In the genomic region with DNA sequence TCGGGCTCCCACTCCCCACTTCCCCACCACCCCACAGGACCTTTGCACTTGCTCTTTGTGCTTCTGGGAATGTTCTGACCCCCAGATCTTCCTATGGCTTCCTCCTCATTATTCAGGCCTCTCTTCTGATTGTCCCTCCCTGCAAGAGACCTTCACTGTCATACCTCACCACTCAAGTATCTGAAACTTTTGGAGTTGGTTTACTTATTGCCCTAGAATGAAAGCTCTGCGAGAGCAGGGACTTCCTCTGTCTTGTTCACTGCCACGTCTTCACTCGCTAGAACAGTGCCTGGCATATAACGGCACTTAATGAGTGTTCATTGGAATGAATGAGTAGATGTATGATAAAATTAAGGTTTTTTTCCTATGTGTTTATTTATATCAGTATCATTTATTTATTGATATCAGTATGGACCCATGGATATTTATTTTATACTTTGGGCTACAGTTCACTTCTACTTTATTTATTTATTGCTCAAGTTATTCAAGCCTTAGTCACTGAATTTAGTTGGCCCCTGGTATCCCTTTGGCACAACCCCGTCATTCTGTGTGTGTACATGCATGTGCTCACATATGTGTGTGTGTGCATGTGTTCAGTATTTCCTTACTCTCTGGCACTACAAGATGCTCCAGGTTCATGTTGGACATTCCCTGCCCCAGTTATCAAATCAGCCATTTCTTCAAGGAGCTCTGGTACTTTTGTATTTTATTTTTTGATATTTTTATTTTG, we compare ENCODE assay signal across 31 cellular contexts.
"Had no signal": no experiment of that assay in that cellular context is flagged by ENCODE, and none has a peak within 500 bp of the region (broad histone marks: within the 10 kb centered on the region; RNA-seq: fewer than 3 reads in every experiment).

No MANE protein-coding gene starts in this region.

- H3K4me2 ChIP-seq: smooth muscle cell had no signal

- H3K36me3 Mint-ChIP-seq: activated CD4-positive, alpha-beta memory T cell treated with anti-CD3 and anti-CD28 coated beads for 36 hours; activated naive CD4-positive, alpha-beta T cell treated with anti-CD3 and anti-CD28 coated beads, Interleukin-2, amount 10 ng/mL, durations not matched to agents 7 days and 5 days; activated naive CD8-positive, alpha-beta T cell treated with anti-CD3 and anti-CD28 coated beads, Interleukin-2, amount 10 ng/mL, durations not matched to agents 7 days and 5 days; stimulated activated naive B cell treated with anti-CD40 and anti-IgM and Interleukin-4, amounts not matched to agents 10 μg/mL and 1 μg/mL and 100 μg/mL, for 72 hours had no signal

- H3K4me3 Mint-ChIP-seq: activated CD4-positive, alpha-beta memory T cell treated with anti-CD3 and anti-CD28 coated beads for 36 hours; activated CD4-positive, alpha-beta T cell treated with anti-CD3 and anti-CD28 coated beads, Interleukin-2, amount 10 ng/mL, durations not matched to agents 24 days and 14 days; activated naive CD4-positive, alpha-beta T cell treated with anti-CD3 and anti-CD28 coated beads, Interleukin-2, amount 10 ng/mL, durations not matched to agents 7 days and 5 days; activated naive CD8-positive, alpha-beta T cell treated with anti-CD3 and anti-CD28 coated beads, Interleukin-2, amount 10 ng/mL, durations not matched to agents 7 days and 5 days; effector memory CD8-positive, alpha-beta T cell; mesothelial cell of epicardium; naive thymus-derived CD8-positive, alpha-beta T cell; neural crest cell; stimulated activated naive B cell treated with anti-CD40 and anti-IgM and Interleukin-4, amounts not matched to agents 10 μg/mL and 1 μg/mL and 100 μg/mL, for 72 hours had no signal

- H3K27ac Mint-ChIP-seq: activated CD4-positive, alpha-beta memory T cell treated with anti-CD3 and anti-CD28 coated beads for 36 hours; activated CD4-positive, alpha-beta T cell treated with anti-CD3 and anti-CD28 coated beads, Interleukin-2, amount 10 ng/mL, durations not matched to agents 24 days and 14 days; activated naive CD4-positive, alpha-beta T cell treated with anti-CD3 and anti-CD28 coated beads, Interleukin-2, amount 10 ng/mL, durations not matched to agents 7 days and 5 days; activated naive CD8-positive, alpha-beta T cell treated with anti-CD3 and anti-CD28 coated beads, Interleukin-2, amount 10 ng/mL, durations not matched to agents 7 days and 5 days; effector memory CD8-positive, alpha-beta T cell; mesothelial cell of epicardium; naive thymus-derived CD8-positive, alpha-beta T cell; stimulated activated naive B cell treated with anti-CD40 and anti-IgM and Interleukin-4, amounts not matched to agents 10 μg/mL and 1 μg/mL and 100 μg/mL, for 72 hours had no signal

- H3K4me1 ChIP-seq: parathyroid adenoma, right atrium auricular region, stomach, thyroid gland, upper lobe of left lung, vagina had no signal

- H3K79me2 ChIP-seq: parathyroid adenoma had no signal

- H3K27ac ChIP-seq: ascending aorta, parathyroid adenoma, right atrium auricular region, stomach, thyroid gland, upper lobe of left lung, vagina had no signal

- H3K27me3 ChIP-seq: ascending aorta, right atrium auricular region, stomach, thyroid gland, upper lobe of left lung, vagina had no signal

- H3K36me3 ChIP-seq: ascending aorta, right atrium auricular region, stomach, thyroid gland, upper lobe of left lung, vagina had no signal

- DNase-seq: activated CD4-positive, alpha-beta memory T cell treated with anti-CD3 and anti-CD28 coated beads for 36 hours; activated CD4-positive, alpha-beta T cell treated with anti-CD3 and anti-CD28 coated beads, Interleukin-2, amount 10 ng/mL, durations not matched to agents 24 days and 14 days; activated CD4-positive, CD25-positive, alpha-beta regulatory T cell treated with anti-CD3 and anti-CD28 coated beads, Interleukin-2, amount 50 U/mL, for 72 hours; activated CD8-positive, alpha-beta memory T cell treated with anti-CD3 and anti-CD28 coated beads, Interleukin-2, amount 50 U/mL, for 4 hours; activated gamma-delta T cell; activated naive CD4-positive, alpha-beta T cell treated with anti-CD3 and anti-CD28 coated beads, Interleukin-2, amount 10 ng/mL, durations not matched to agents 7 days and 5 days; activated naive CD8-positive, alpha-beta T cell treated with anti-CD3 and anti-CD28 coated beads, Interleukin-2, amount 10 ng/mL, durations not matched to agents 7 days and 5 days; activated T-cell treated with anti-CD3 and anti-CD28 coated beads, Interleukin-2, amount 50 U/mL, for 1 hour; caudate nucleus; cortex of kidney; effector memory CD8-positive, alpha-beta T cell; erythroblast; foreskin melanocyte; islet precursor cell; left colon; mammary epithelial cell; naive thymus-derived CD8-positive, alpha-beta T cell; occipital lobe; stimulated activated CD4-positive, alpha-beta T cell treated with anti-CD3 and anti-CD28 coated beads, Interleukin-1b, Interleukin-23, amount 100 ng/mL, for 48 hours; stimulated activated naive B cell treated with anti-CD40 and anti-IgM and Interleukin-4, amounts not matched to agents 10 μg/mL and 1 μg/mL and 100 μg/mL, for 72 hours; stomach; T-helper 2 cell; thyroid gland; upper lobe of left lung had no signal

- ATAC-seq: effector memory CD8-positive, alpha-beta T cell; left colon; naive thymus-derived CD8-positive, alpha-beta T cell; stimulated activated naive B cell treated with anti-CD40 and anti-IgM and Interleukin-4, amounts not matched to agents 10 μg/mL and 1 μg/mL and 100 μg/mL, for 72 hours had no signal

- H2AFZ ChIP-seq: parathyroid adenoma had no signal

- H3K27me3 Mint-ChIP-seq: activated CD4-positive, alpha-beta memory T cell treated with anti-CD3 and anti-CD28 coated beads for 36 hours; activated naive CD4-positive, alpha-beta T cell treated with anti-CD3 and anti-CD28 coated beads, Interleukin-2, amount 10 ng/mL, durations not matched to agents 7 days and 5 days; activated naive CD8-positive, alpha-beta T cell treated with anti-CD3 and anti-CD28 coated beads, Interleukin-2, amount 10 ng/mL, durations not matched to agents 7 days and 5 days had no signal

- H3K9ac ChIP-seq: parathyroid adenoma had no signal

- H3K4me3 ChIP-seq: ascending aorta, right atrium auricular region, smooth muscle cell, stomach, thyroid gland, upper lobe of left lung, vagina had no signal

- H3K4me1 Mint-ChIP-seq: activated CD4-positive, alpha-beta T cell treated with anti-CD3 and anti-CD28 coated beads, Interleukin-2, amount 10 ng/mL, durations not matched to agents 24 days and 14 days; activated naive CD4-positive, alpha-beta T cell treated with anti-CD3 and anti-CD28 coated beads, Interleukin-2, amount 10 ng/mL, durations not matched to agents 7 days and 5 days; activated naive CD8-positive, alpha-beta T cell treated with anti-CD3 and anti-CD28 coated beads, Interleukin-2, amount 10 ng/mL, durations not matched to agents 7 days and 5 days; mesothelial cell of epicardium; naive thymus-derived CD8-positive, alpha-beta T cell; neural crest cell; stimulated activated naive B cell treated with anti-CD40 and anti-IgM and Interleukin-4, amounts not matched to agents 10 μg/mL and 1 μg/mL and 100 μg/mL, for 72 hours had no signal

- H3K9me3 ChIP-seq: ascending aorta, right atrium auricular region, stomach, thyroid gland, upper lobe of left lung, vagina had no signal
